Comparison of ENCODE assay signal across 29 cellular contexts in the genomic region with DNA sequence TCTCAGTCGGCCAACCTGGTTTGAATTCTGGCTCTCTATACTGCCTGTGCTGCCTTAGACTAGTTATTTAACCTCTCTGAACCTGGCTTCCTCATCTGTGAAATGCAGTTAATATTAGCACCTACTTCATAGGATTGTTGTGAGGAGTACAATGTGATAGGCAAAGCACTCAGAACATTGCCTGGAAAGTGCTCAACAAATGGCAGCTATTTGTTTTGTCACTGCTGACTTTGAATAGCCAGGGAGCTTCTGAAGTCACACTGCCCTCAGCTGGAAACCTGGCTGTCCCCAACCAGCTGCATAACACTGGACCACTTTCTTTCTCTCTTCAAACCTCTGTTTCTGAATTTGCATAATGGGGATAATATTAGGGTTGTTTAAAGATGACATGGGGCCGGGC. TPM values are rescaled to one million over a fixed set of nuclear protein-coding genes. Genes with fewer than 3 reads are reported as not detected.
"Had no signal": no experiment of that assay in that cellular context is flagged by ENCODE, and none has a peak within 500 bp of the region (broad histone marks: within the 10 kb centered on the region; RNA-seq: fewer than 3 reads in every experiment).

No MANE protein-coding gene starts in this region.

- H3K36me3 ChIP-seq: adrenal gland, breast epithelium, SJCRH30 had no signal

- H3K4me1 ChIP-seq: adrenal gland, body of pancreas, breast epithelium, SJCRH30 had no signal

- H3K9me3 ChIP-seq: adrenal gland, body of pancreas, breast epithelium, SJCRH30 had no signal

- DNase-seq: activated CD4-positive, alpha-beta T cell treated with anti-CD3 and anti-CD28 coated beads, Interleukin-2, amount 10 ng/mL, durations not matched to agents 24 days and 14 days; activated CD4-positive, alpha-beta T cell treated with anti-CD3 and anti-CD28 coated beads, Interleukin-2, amount 50 U/mL, for 4 hours; activated CD8-positive, alpha-beta T cell treated with anti-CD3 and anti-CD28 coated beads, Interleukin-2, amount 10 ng/mL, durations not matched to agents 7 days and 5 days; activated gamma-delta T cell; activated naive CD4-positive, alpha-beta T cell treated with Interleukin-2 at 50 U/mL for 16 hours; activated T-cell treated with anti-CD3 and anti-CD28 coated beads, Interleukin-2, amount 50 U/mL, for 24 hours; adrenal gland; body of pancreas; caudate nucleus; cerebellar nuclear complex; MM.1S; MV-4-11; NCI-H1092; NCI-H1436 treated with DMSO at 0.1 percent for 48 hours; NCI-H1694 treated with DMSO at 0.1 percent for 48 hours; NCI-H2029; NCI-H2171 treated with DMSO at 0.1 percent for 48 hours; NCI-H2227 treated with DMSO at 0.1 percent for 48 hours; NCI-H446; NCI-H524 treated with DMSO at 0.1 percent for 48 hours; PC-9; SHP77; SJCRH30 had no signal

- H3K27me3 ChIP-seq: body of pancreas, breast epithelium, SJCRH30 had no signal

- H3K27ac ChIP-seq: adrenal gland, body of pancreas, breast epithelium, KMS-11, PC-9, RWPE1, SJCRH30, SK-N-MC had no signal

- H3K4me3 ChIP-seq: adrenal gland, body of pancreas, breast epithelium, PC-9, SJCRH30, SK-N-MC had no signal

- ATAC-seq: activated CD8-positive, alpha-beta T cell treated with anti-CD3 and anti-CD28 coated beads, Interleukin-2, amount 10 ng/mL, durations not matched to agents 7 days and 5 days; activated naive CD4-positive, alpha-beta T cell treated with anti-CD3 and anti-CD28 coated beads, Interleukin-2, amount 50 U/mL, for 72 hours; body of pancreas had no signal

RNA-seq across cellular contexts. Expression of gene TMEM30B, which starts 9.6 kb away (rescaled TPM):
- total RNA-seq: OCI-LY7 had no signal
